In the genomic region with DNA sequence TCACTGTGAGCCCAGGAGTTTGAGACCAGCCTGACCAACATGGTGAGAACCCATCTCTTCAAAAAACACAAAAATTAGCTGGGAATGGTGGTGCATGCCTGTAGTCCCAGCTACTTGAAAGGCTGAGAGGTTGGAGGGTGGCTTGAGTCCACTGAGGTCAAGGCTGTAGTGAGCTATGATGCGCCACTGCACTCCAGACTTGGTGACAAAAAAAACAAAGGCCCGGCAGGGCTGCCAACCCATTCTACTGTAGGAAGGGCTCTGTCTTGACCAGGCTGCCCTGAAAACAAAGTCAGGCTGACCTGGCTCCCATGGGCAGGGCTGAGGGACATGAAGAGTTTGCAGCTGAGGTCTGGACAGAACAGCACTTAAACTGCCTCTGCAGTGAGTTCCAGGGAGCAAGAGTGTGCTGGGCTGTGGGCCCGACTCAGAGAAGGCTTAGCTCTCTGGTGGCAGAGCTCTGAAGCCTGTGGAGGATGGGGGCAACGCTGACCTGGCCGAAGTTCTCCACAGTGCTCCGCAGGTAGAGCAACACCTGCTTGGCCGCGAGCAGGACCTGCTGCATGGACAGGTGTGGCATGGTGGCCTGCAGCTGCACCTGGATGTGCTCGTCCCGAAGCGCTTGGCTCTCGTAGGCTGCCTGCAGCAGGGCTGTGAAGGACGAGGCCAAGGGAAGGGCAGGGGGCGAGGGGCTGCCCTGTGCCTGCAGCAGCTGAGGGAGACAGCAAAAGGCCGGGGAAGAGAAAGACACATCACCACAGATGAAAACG, we compare ENCODE assay signal across 20 cellular contexts. TPM values are rescaled to one million over a fixed set of nuclear protein-coding genes. Genes with fewer than 3 reads are reported as not detected.
"Had no signal": no experiment of that assay in that cellular context is flagged by ENCODE, and none has a peak within 500 bp of the region (broad histone marks: within the 10 kb centered on the region; RNA-seq: fewer than 3 reads in every experiment).

No MANE protein-coding gene starts in this region.

- H3K4me3 Mint-ChIP-seq: activated T-cell treated with anti-CD3 and anti-CD28 coated beads, Interleukin-2, amount 50 U/mL, for 72 hours; mesothelial cell of epicardium; natural killer cell treated with Interleukin-12 subunit alpha and Interleukin-12 subunit beta and Interleukin-15 and Interleukin-18, amount 100 ng/mL, for 72 hours; T-helper 1 cell treated with Interleukin-12 subunit alpha and Interleukin-12 subunit beta and Interleukin-4 antibody, amounts not matched to agents 30 μg/mL and 1 μg/mL, for 36 hours had no signal

- H3K27me3 Mint-ChIP-seq: natural killer cell treated with Interleukin-12 subunit alpha and Interleukin-12 subunit beta and Interleukin-15 and Interleukin-18, amount 100 ng/mL, for 72 hours had no signal

- ATAC-seq: activated CD4-positive, CD25-positive, alpha-beta regulatory T cell treated with anti-CD3 and anti-CD28 coated beads, Interleukin-2, amount 50 U/mL, for 24 hours; body of pancreas had no signal

- H3K27ac ChIP-seq: body of pancreas, parathyroid adenoma, tibial nerve had no signal

- H3K27ac Mint-ChIP-seq: activated T-cell treated with anti-CD3 and anti-CD28 coated beads, Interleukin-2, amount 50 U/mL, for 72 hours; mesothelial cell of epicardium; T-helper 1 cell treated with Interleukin-12 subunit alpha and Interleukin-12 subunit beta and Interleukin-4 antibody, amounts not matched to agents 30 μg/mL and 1 μg/mL, for 36 hours had no signal

- H3K4me3 ChIP-seq: body of pancreas, dorsolateral prefrontal cortex, lung, sigmoid colon, tibial nerve had no signal

- H2AFZ ChIP-seq: parathyroid adenoma had no signal

- H3K4me1 ChIP-seq: body of pancreas, parathyroid adenoma, sigmoid colon, tibial nerve had no signal

- H3K9ac ChIP-seq: parathyroid adenoma had no signal

- H3K9me3 Mint-ChIP-seq: activated naive CD4-positive, alpha-beta T cell treated with anti-CD3 and anti-CD28 coated beads, Interleukin-2, amount 50 U/mL, for 72 hours; activated T-cell treated with anti-CD3 and anti-CD28 coated beads, Interleukin-2, amount 50 U/mL, for 72 hours; mesothelial cell of epicardium; natural killer cell treated with Interleukin-12 subunit alpha and Interleukin-12 subunit beta and Interleukin-15 and Interleukin-18, amount 100 ng/mL, for 72 hours; T-helper 1 cell treated with Interleukin-12 subunit alpha and Interleukin-12 subunit beta and Interleukin-4 antibody, amounts not matched to agents 30 μg/mL and 1 μg/mL, for 36 hours had no signal

- DNase-seq: activated gamma-delta T cell treated with Interleukin-2 at 50 U/mL for 16 hours; activated T-cell treated with anti-CD3 and anti-CD28 coated beads, Interleukin-2, amount 50 U/mL, for 72 hours; amygdala; body of pancreas; central memory CD4-positive, alpha-beta T cell; dorsolateral prefrontal cortex; foreskin melanocyte; hypothalamus; stimulated activated naive CD4-positive, alpha-beta T cell treated with Interleukin-2 at 50 U/mL for 16 hours had no signal

- H3K4me1 Mint-ChIP-seq: mesothelial cell of epicardium had no signal

- H3K27me3 ChIP-seq: body of pancreas, dorsolateral prefrontal cortex, sigmoid colon, tibial nerve had no signal

- H3K9me3 ChIP-seq: body of pancreas, sigmoid colon, tibial nerve had no signal

RNA-seq across cellular contexts. Expression of a gene that starts 51.7 kb away (rescaled TPM):
- total RNA-seq: activated naive CD4-positive, alpha-beta T cell treated with anti-CD3 and anti-CD28 coated beads, Interleukin-2, amount 50 U/mL, for 72 hours; activated T-cell treated with anti-CD3 and anti-CD28 coated beads, Interleukin-2, amount 50 U/mL, for 72 hours; mesothelial cell of epicardium; natural killer cell treated with Interleukin-12 subunit alpha and Interleukin-12 subunit beta and Interleukin-15 and Interleukin-18, amount 100 ng/mL, for 72 hours; renal cortical epithelial cell had no signal
- polyA plus RNA-seq: keratinocyte had no signal
